In genomic region chr18:40011201-40011600, GRCh38 we compare ENCODE assay signal across 22 cellular contexts.
"Had no signal": no experiment of that assay in that cellular context is flagged by ENCODE, and none has a peak within 500 bp of the region (broad histone marks: within the 10 kb centered on the region; RNA-seq: fewer than 3 reads in every experiment).

No MANE protein-coding gene starts in this region.

- H3K36me3 ChIP-seq: SJSA1 had no signal

- H3K4me3 ChIP-seq: SJSA1, SK-N-MC had no signal

- DNase-seq: KBM-7, MV-4-11, NCI-H1092, NCI-H1105 treated with DMSO at 0.1 percent for 48 hours, NCI-H1417 treated with DMSO at 0.1 percent for 48 hours, NCI-H146, NCI-H187, NCI-H2029, NCI-H2081 treated with DMSO at 0.1 percent for 48 hours, NCI-H2171, NCI-H226, NCI-H446, NCI-H510A, NCI-H524 treated with DMSO at 0.1 percent for 48 hours, NCI-H69, NCI-H774, Right ventricle myocardium superior, RPMI8226, SIG-M5 had no signal

- H3K4me1 ChIP-seq: SJSA1 had no signal

- H3K27me3 ChIP-seq: SJSA1 had no signal

- H3K27ac ChIP-seq: HL-60, SJSA1, SK-N-MC had no signal
